In the genomic region with DNA sequence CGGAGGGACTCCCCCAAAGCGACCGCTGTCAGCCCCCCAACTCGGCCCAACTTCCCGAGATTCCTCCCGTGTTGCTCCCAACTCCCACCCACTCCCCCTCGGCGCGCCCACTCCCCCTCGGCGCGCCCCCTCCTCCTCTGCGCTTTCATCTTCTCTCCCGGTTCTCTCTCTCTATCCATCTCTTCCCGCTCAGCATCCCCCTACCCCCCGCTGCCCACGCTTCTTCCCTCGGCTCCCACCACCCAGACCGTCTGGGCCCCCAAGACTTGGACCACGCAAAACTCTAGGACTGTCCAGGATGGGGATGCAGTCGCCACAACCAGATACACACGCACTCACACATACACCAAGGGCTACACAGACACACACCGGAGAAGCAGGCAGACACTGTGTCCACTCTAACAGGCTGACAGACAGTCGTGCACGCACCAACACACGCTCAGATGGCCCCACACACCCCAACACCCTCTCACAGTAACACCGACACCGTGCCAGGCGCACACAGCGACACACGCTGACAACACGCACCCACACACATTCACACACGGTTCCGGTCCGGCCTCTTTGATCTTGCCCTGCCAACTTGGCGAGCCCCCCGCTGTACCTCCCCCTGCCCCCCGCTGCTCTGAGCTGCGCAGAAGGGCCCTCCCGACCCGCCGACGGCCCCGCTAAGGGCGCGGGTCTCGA, we compare ENCODE assay signal across 8 cellular contexts. TPM values are rescaled to one million over a fixed set of nuclear protein-coding genes. Genes with fewer than 3 reads are reported as not detected.
DNase-seq lines count a peak whose midpoint lies in the region; ATAC-seq and TF ChIP-seq lines count a peak whose summit lies in the region.

No MANE protein-coding gene starts in this region.

- DNase-seq in HAP-1 (ENCODE audit: low spot score in 2 of 2) (no peak), WERI-Rb-1 (peak; percentile 25), hepatocyte (ENCODE audit: low spot score) (no peak), sigmoid colon (peak; percentile 58), NCI-H187 (lab: John Stamatoyannopoulos, UW) (no peak)
- DNase-seq in stimulated activated naive CD4-positive, alpha-beta T cell treated with Interleukin-2 at 50 U/mL for 16 hours (lab: John Stamatoyannopoulos, UW), result no peak

- H3K36me3 ChIP-seq in HAP-1 (replicated peaks), result no peaks in the 10 kb centered on the region
- no peaks in the 10 kb centered on the region for H3K36me3 ChIP-seq in WERI-Rb-1
- H3K36me3 ChIP-seq in hepatocyte (replicated peaks; ENCODE audit: insufficient read depth, low read depth), result no peaks in the 10 kb centered on the region
- no peaks in the 10 kb centered on the region for H3K36me3 ChIP-seq in sigmoid colon

- H2AFZ ChIP-seq in hepatocyte, result no peak overlapping the region

- H3K9me3 ChIP-seq in HAP-1 (no peaks in the 10 kb centered on the region), WERI-Rb-1 (ENCODE audit: severe bottlenecking) (no peaks in the 10 kb centered on the region), hepatocyte (ENCODE audit: low read depth) (no peaks in the 10 kb centered on the region), sigmoid colon (no peaks in the 10 kb centered on the region)

- TF ChIP-seq EP300 in sigmoid colon (IDR thresholded peaks at IDR 0.05), result no peak

- no peaks in the 10 kb centered on the region for H4K20me1 ChIP-seq in hepatocyte (ENCODE audit: insufficient read depth, poor library complexity, severe bottlenecking)

- H3K79me2 ChIP-seq in hepatocyte, result no peaks in the 10 kb centered on the region

- TF ChIP-seq CTCF in WERI-Rb-1 (IDR thresholded peaks at IDR 0.05; ENCODE audit: low read depth, low read length), result no peak
- TF ChIP-seq CTCF in hepatocyte (IDR thresholded peaks at IDR 0.05; ENCODE audit: poor library complexity), result no peak
- TF ChIP-seq CTCF in sigmoid colon (IDR thresholded peaks at IDR 0.05), result no peak

- WGBS in hepatocyte (ENCODE audit: low lambda C conversion rate, missing lambda C conversion rate), result 9% methylated on average over 19 of the region's 47 CpGs
- 3% methylated on average over 47 of the region's 47 CpGs for WGBS in sigmoid colon, 2 donors

- ATAC-seq in GM18907 (IDR thresholded peaks at IDR 0.05; ENCODE audit: unreplicated experiment) (no peak), GM21576 (IDR thresholded peaks at IDR 0.05; ENCODE audit: unreplicated experiment) (no peak)

- H3K27ac ChIP-seq in WERI-Rb-1 (no peak overlapping the region), hepatocyte (no peak overlapping the region), sigmoid colon (no peak overlapping the region)

- TF ChIP-seq POLR2A in sigmoid colon (IDR thresholded peaks at IDR 0.05), result no peak

- peak overlapping the region; percentile 45 for H3K4me3 ChIP-seq in HAP-1
- H3K4me3 ChIP-seq in WERI-Rb-1 (ENCODE audit: low read depth, low read length), result peak overlapping the region; percentile 17
- peak overlapping the region; percentile 33 for H3K4me3 ChIP-seq in hepatocyte
- peak overlapping the region in 3 of 4 donors; percentile 38 to 64 (median 64) for H3K4me3 ChIP-seq in sigmoid colon

- H3K27me3 ChIP-seq in HAP-1 (ENCODE audit: low read depth), result no peaks in the 10 kb centered on the region
- H3K27me3 ChIP-seq in WERI-Rb-1 (ENCODE audit: insufficient read depth, low read depth, severe bottlenecking), result peaks cover 92% of the 10 kb centered on the region
- peaks cover 80% of the 10 kb centered on the region for H3K27me3 ChIP-seq in hepatocyte
- peaks cover 28 to 73% (median 62%) of the 10 kb centered on the region in 3 donors for H3K27me3 ChIP-seq in sigmoid colon

- intact Hi-C loops in sigmoid colon (cut with DNase I), result loop anchor here (10.0 kb wide), 1 partner anchor 571 kb away; no protein-coding TSS in a partner anchor

- in situ Hi-C loops in HAP-1 (cut with MboI; ENCODE audit: low sequenced_read_pairs), result loop anchor here (25.0 kb wide), 1 partner anchor 578 kb away; no protein-coding TSS in a partner anchor

- peak overlapping the region; percentile 92 for H3K4me2 ChIP-seq in hepatocyte

- H3K4me1 ChIP-seq in HAP-1 (0 out of 2 replicates have a peak, but pooled peaks cover 3% of the 10 kb centered on the region), hepatocyte (ENCODE audit: insufficient read depth) (peaks cover 32% of the 10 kb centered on the region), sigmoid colon (peaks cover 0 to 49% (median 39%) of the 10 kb centered on the region in 4 donors)

- H3K9me2 ChIP-seq in hepatocyte (replicated peaks; ENCODE audit: insufficient read depth), result no peaks in the 10 kb centered on the region

RNA-seq across cellular contexts. Expression of gene GRID1, which starts 1.1 kb away (rescaled TPM):
- total RNA-seq in hepatocyte, result 0.24 and 0.37 TPM in 2 replicates
- polyA plus RNA-seq in hepatocyte, result 0.07 TPM in 2 replicates
- total RNA-seq in sigmoid colon, result 1 to 10 TPM in 3 of 4 donors, under 1 TPM in 1; 0.66 to 4.7 (median 1.5) TPM
- polyA plus RNA-seq in sigmoid colon, result 1 to 10 TPM in 1 of 3 donors, not detected in 2; 1.1 TPM

Comparison
In these comparisons a context has a peak if more than half of its experiments do, and no peak if none do; other contexts are left out.
1. DNase-seq: peak in WERI-Rb-1 (single experiment) and sigmoid colon (single experiment); none in HAP-1 (0 of 2), hepatocyte (single experiment), NCI-H187 (0 of 2) and stimulated activated naive CD4-positive, alpha-beta T cell treated with Interleukin-2 at 50 U/mL for 16 hours (single experiment).
2. Peak in every context shown above with its lines, with median percentiles within 50 percentile points of each other: H3K4me3 ChIP-seq.